ENCODE assay signal across 14 cellular contexts in genomic region chr4:3775011-3775410, GRCh38. TPM values are rescaled to one million over a fixed set of nuclear protein-coding genes. Genes with fewer than 3 reads are reported as not detected.
A peak's percentile ranks its signal among the peaks of the same experiment; 100 is the strongest.
DNase-seq lines count a peak whose midpoint lies in the region; ATAC-seq and TF ChIP-seq lines count a peak whose summit lies in the region.
"Had no signal": no experiment of that assay in that cellular context is flagged by ENCODE, and none has a peak within 500 bp of the region (broad histone marks: within the 10 kb centered on the region; RNA-seq: fewer than 3 reads in every experiment).

No MANE protein-coding gene starts in this region.

- DNase-seq in NCI-H1105 treated with DMSO at 0.1 percent for 48 hours (lab: John Stamatoyannopoulos, UW) (peak; percentile 19), NCI-H1105 (lab: John Stamatoyannopoulos, UW) (no peak), COLO668 (lab: John Stamatoyannopoulos, UW; ENCODE audit: unreplicated experiment) (peak; percentile 12), NCI-H69 (lab: John Stamatoyannopoulos, UW) (peak; percentile 28)
- no peak for DNase-seq in activated T-cell treated with anti-CD3 and anti-CD28 coated beads, Interleukin-2, amount 50 U/mL, for 48 hours
- DNase-seq: AML-193; Calu3; CD4-positive, alpha-beta T cell; GF-D8; H9 had no signal

- TF ChIP-seq CTCF in brain (conservative IDR thresholded peaks at IDR 0.05): no peak

- no peak for ATAC-seq in GM21786 (IDR thresholded peaks at IDR 0.05; ENCODE audit: unreplicated experiment)
- no peak for ATAC-seq in GM21381 (IDR thresholded peaks at IDR 0.05; ENCODE audit: unreplicated experiment)
- ATAC-seq: A549 had no signal

- H3K27ac Mint-ChIP-seq in brain: peak overlapping the region in 3 of 5 experiments; percentile 12 to 74 (median 30)
- H3K27ac Mint-ChIP-seq: CD4-positive, alpha-beta T cell had no signal

- peaks cover 14% of the 10 kb centered on the region for H3K27me3 Mint-ChIP-seq in brain

- peaks cover 28% of the 10 kb centered on the region for H3K4me1 Mint-ChIP-seq in brain

- no peaks in the 10 kb centered on the region for H3K9me3 Mint-ChIP-seq in brain
- H3K9me3 Mint-ChIP-seq: H9 had no signal

- no peaks in the 10 kb centered on the region for H3K36me3 Mint-ChIP-seq in brain

- no peak overlapping the region for H3K4me3 Mint-ChIP-seq in brain
- H3K4me3 Mint-ChIP-seq: CD4-positive, alpha-beta T cell; H9 had no signal

RNA-seq across cellular contexts. Expression of gene ADRA2C, which starts 8.8 kb away (rescaled TPM):
- polyA plus RNA-seq in brain (ENCODE audit: insufficient read depth, low read depth, low replicate concordance): 2.0 TPM

Comparison
In these comparisons a context has a peak if more than half of its experiments do, and no peak if none do; other contexts are left out.
1. DNase-seq: peak in NCI-H1105 treated with DMSO at 0.1 percent for 48 hours (single experiment), COLO668 (single experiment) and NCI-H69 (single experiment); none in NCI-H1105 (single experiment) and activated T-cell treated with anti-CD3 and anti-CD28 coated beads, Interleukin-2, amount 50 U/mL, for 48 hours (0 of 2).